Comparison of ENCODE assay signal across 11 cellular contexts in the genomic region with DNA sequence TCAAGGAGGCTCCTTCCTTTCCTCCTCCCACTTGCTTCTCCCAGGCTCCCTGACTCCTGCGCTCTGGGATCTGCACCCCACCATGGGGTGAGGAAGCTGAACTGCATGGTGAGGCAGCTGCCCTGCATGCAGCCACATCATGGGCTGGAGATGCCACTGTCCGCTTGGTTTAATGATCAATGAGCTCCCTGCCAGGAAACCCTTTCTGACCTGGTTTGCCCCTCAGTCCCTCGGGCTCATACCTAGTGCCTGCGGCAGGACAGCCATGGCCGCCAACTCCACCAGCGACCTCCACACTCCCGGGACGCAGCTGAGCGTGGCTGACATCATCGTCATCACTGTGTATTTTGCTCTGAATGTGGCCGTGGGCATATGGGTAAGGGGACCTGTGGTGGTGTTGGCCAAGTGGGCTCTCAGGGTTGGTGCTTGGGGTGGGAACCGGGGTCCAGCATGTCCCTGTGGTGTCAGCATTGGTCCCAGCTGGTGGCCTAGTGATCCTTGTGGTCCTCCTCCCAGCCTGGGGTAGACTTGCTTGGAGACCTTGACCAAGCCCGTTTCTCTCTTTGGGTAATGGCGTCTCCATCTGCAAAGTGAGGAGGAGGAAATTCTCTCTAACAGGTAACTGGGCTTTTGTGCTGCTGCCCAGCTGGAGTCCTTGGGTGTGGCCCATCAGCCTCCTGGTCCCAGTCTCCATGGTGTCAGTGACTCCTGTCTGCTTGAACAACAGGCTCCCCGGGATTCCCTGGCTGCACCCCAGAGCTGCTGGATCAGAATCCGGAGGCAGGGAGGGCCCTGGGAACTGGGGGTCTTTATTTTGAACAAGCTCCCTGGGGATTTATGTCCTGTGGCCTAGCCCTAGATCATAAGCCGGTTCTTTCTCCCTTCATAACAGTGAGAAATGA. TPM values are rescaled to one million over a fixed set of nuclear protein-coding genes. Genes with fewer than 3 reads are reported as not detected.
DNase-seq lines count a peak whose midpoint lies in the region; ATAC-seq and TF ChIP-seq lines count a peak whose summit lies in the region.
"Had no signal": no experiment of that assay in that cellular context is flagged by ENCODE, and none has a peak within 500 bp of the region (broad histone marks: within the 10 kb centered on the region; RNA-seq: fewer than 3 reads in every experiment).

Gene SLC5A10 (plus strand): TSS at position 225 of the 902 bp plus-strand sequence. CDS start 41 bp downstream, at position 266.

- no peak within 1 kb of the TSS for H3K9ac ChIP-seq in mammary epithelial cell (ENCODE audit: insufficient read depth, low read length)
- no peak within 1 kb of the TSS for H3K9ac ChIP-seq in skeletal muscle satellite cell (ENCODE audit: low read depth, low read length)
- H3K9ac ChIP-seq: BLaER1 treated with 17β-estradiol and CSF1 and Interleukin-3, amounts not matched to agents 10 nM and 100 nM had no signal

- DNase-seq in T47D (ENCODE audit: low read depth in 1 of 2, low spot score in 1 of 2) = peak; percentile 47 to 60
- no peak for DNase-seq in mammary epithelial cell
- DNase-seq in SK-MEL-5 (ENCODE audit: low read depth, low spot score) = peak; percentile 25
- DNase-seq in glomerular visceral epithelial cell (ENCODE audit: extremely low spot score) = peak; percentile 71
- no peak for DNase-seq in SHP77 treated with DMSO at 0.1 percent for 48 hours (lab: John Stamatoyannopoulos, UW)
- no peak for DNase-seq in stimulated activated CD4-positive, alpha-beta T cell treated with anti-CD3 and anti-CD28 coated beads, Interleukin-1b, Interleukin-23, amount 100 ng/mL, for 48 hours
- DNase-seq: adrenal gland, transverse colon had no signal

- no peaks in the 10 kb centered on the region for H3K36me3 ChIP-seq in mammary epithelial cell (ENCODE audit: insufficient read depth, low read length)
- no peaks in the 10 kb centered on the region for H3K36me3 ChIP-seq in skeletal muscle satellite cell (ENCODE audit: insufficient read depth, low read length)
- H3K36me3 ChIP-seq: adrenal gland; BLaER1 treated with 17β-estradiol and CSF1 and Interleukin-3, amounts not matched to agents 10 nM and 100 nM; transverse colon had no signal

- BruUV-seq in mammary epithelial cell (replicated peaks; lab: Mats Ljungman, UMichigan) = no TSS peak

- H3K27me3 ChIP-seq in mammary epithelial cell (ENCODE audit: insufficient read depth, low read length) (no peaks in the 10 kb centered on the region), skeletal muscle satellite cell (ENCODE audit: control insufficient read depth, insufficient read depth, low read length) (peaks cover 43% of the 10 kb centered on the region)
- H3K27me3 ChIP-seq: adrenal gland; BLaER1 treated with 17β-estradiol and CSF1 and Interleukin-3, amounts not matched to agents 10 nM and 100 nM; transverse colon had no signal

- H3K4me2 ChIP-seq in mammary epithelial cell (ENCODE audit: insufficient read depth, low read depth, low read length) (no peak within 1 kb of the TSS), skeletal muscle satellite cell (ENCODE audit: low read length) (peak within 1 kb of the TSS; percentile 19)
- H3K4me2 ChIP-seq: BLaER1 treated with 17β-estradiol and CSF1 and Interleukin-3, amounts not matched to agents 10 nM and 100 nM had no signal

- WGBS in mammary epithelial cell (ENCODE audit: low coverage, missing lambda C conversion rate) = 77% methylated on average over 14 of the region's 17 CpGs

- peak in 1 of 2 donors; percentile 27 for TF ChIP-seq CTCF in mammary epithelial cell (conservative IDR thresholded peaks at IDR 0.05 in 1 of 2, IDR thresholded peaks at IDR 0.05 in 1 of 2; ENCODE audit: extremely low read depth in 1 of 2, insufficient read depth in 1 of 2, low read depth in 1 of 2, low read length in 2 of 2)

- no peaks in the 10 kb centered on the region for H4K20me1 ChIP-seq in mammary epithelial cell (ENCODE audit: insufficient read depth, low read length)
- H4K20me1 ChIP-seq: BLaER1 treated with 17β-estradiol and CSF1 and Interleukin-3, amounts not matched to agents 10 nM and 100 nM had no signal

- H3K27ac ChIP-seq in mammary epithelial cell (ENCODE audit: insufficient read depth, low read depth, low read length) = no peak within 1 kb of the TSS
- H3K27ac ChIP-seq: adrenal gland; BLaER1 treated with 17β-estradiol and CSF1 and Interleukin-3, amounts not matched to agents 10 nM and 100 nM; transverse colon had no signal

- no peak for ATAC-seq in HG03520 (IDR thresholded peaks at IDR 0.05; ENCODE audit: unreplicated experiment)

- CTCF ChIA-PET in mammary epithelial cell (lab: Charles Lee; ENCODE audit: low non-redundant PET) = interaction anchor here (0.7 kb wide), 1 partner anchor 131 kb away, joined by 5 read pairs; no protein-coding TSS in a partner anchor

- in situ Hi-C loops in T47D (cut with HindIII; ENCODE audit: low pct_unique_long_range_greater_than_20kb, low sequenced_read_pairs) = no loop called here
- in situ Hi-C loops in mammary epithelial cell (cut with MboI; ENCODE audit: low sequenced_read_pairs in 2 of 2) = no loop called here
- in situ Hi-C loops in SK-MEL-5 (cut with HindIII; ENCODE audit: low pct_unique_long_range_greater_than_20kb, low sequenced_read_pairs) = no loop called here

- no peaks in the 10 kb centered on the region for H3K9me3 ChIP-seq in mammary epithelial cell (replicated peaks; ENCODE audit: insufficient read depth, low read length)
- no peaks in the 10 kb centered on the region for H3K9me3 ChIP-seq in skeletal muscle satellite cell (replicated peaks; ENCODE audit: low read length)
- H3K9me3 ChIP-seq: adrenal gland; BLaER1 treated with 17β-estradiol and CSF1 and Interleukin-3, amounts not matched to agents 10 nM and 100 nM; transverse colon had no signal

- no peaks in the 10 kb centered on the region for H3K79me2 ChIP-seq in mammary epithelial cell (ENCODE audit: insufficient read depth, low read length)

- dilution Hi-C loops in mammary epithelial cell (cut with HindIII; ENCODE audit: low sequenced_read_pairs) = no loop called here

- H3K4me3 ChIP-seq in mammary epithelial cell (replicated peaks in 1 of 3; ENCODE audit: insufficient read depth in 1 of 3, low read depth in 2 of 3, low read length in 3 of 3) = no peak within 1 kb of the TSS
- no peak within 1 kb of the TSS for H3K4me3 ChIP-seq in skeletal muscle satellite cell (ENCODE audit: low read length)
- H3K4me3 ChIP-seq: adrenal gland; BLaER1 treated with 17β-estradiol and CSF1 and Interleukin-3, amounts not matched to agents 10 nM and 100 nM; transverse colon had no signal

- H3K4me1 ChIP-seq in mammary epithelial cell (ENCODE audit: insufficient read depth, low read length) = no peaks in the 10 kb centered on the region
- H3K4me1 ChIP-seq in skeletal muscle satellite cell (ENCODE audit: control insufficient read depth, insufficient read depth, low read length) = no peaks in the 10 kb centered on the region
- H3K4me1 ChIP-seq: adrenal gland, transverse colon had no signal

- intact Hi-C loops in mammary epithelial cell (cut with micrococcal nuclease) = no loop called here

- no peak within 1 kb of the TSS for H2AFZ ChIP-seq in mammary epithelial cell (ENCODE audit: low read depth, low read length)

RNA-seq across cellular contexts. Expression of gene SLC5A10, which starts in this region (rescaled TPM):
- total RNA-seq in mammary epithelial cell = not detected
- not detected for polyA plus RNA-seq in mammary epithelial cell
- not detected for polyA minus RNA-seq in mammary epithelial cell
- 0.11 TPM in 1 of 2 replicates, not detected in the other for total RNA-seq in SK-MEL-5 (2014; rRNA removed; shearing (Covaris generic))
- not detected in 2 replicates for polyA plus RNA-seq in SK-MEL-5 (2015; cell fraction: cytosol; rRNA removed)
- 1.6 TPM in 1 of 2 replicates, not detected in the other for polyA plus RNA-seq in SK-MEL-5 (2015; cell fraction: nucleus; rRNA removed)
- total RNA-seq in skeletal muscle satellite cell (2012; rRNA removed) = not detected in 2 replicates
- total RNA-seq: transverse colon had no signal

Comparison
In these comparisons a context has a peak if more than half of its experiments do, and no peak if none do; other contexts are left out.
1. DNase-seq: peak in T47D (2 of 2), SK-MEL-5 (single experiment) and glomerular visceral epithelial cell (single experiment); none in mammary epithelial cell (single experiment), SHP77 treated with DMSO at 0.1 percent for 48 hours (single experiment) and stimulated activated CD4-positive, alpha-beta T cell treated with anti-CD3 and anti-CD28 coated beads, Interleukin-1b, Interleukin-23, amount 100 ng/mL, for 48 hours (single experiment).